ENCODE assay signal across 1 cellular context in the genomic region with DNA sequence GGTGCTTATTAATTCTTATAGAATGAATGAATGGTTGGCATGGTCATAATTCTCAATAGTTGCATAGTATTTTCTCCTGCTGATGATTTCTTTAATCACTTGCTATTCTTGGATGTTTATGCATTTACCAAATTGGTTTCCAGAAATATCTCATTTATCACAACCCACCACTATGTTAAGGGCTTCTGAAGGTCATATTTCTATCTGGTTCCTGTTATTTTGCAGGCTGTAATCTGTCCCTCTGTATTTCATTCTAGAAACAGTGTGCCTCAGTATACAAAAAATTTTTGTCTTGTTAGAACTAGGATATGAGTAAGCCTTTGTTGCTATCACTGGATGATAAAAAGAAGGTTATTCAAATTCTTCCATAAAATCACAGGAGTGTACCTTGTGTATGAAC.
TF ChIP-seq lines count a peak whose summit lies in the region.

No MANE protein-coding gene starts in this region.

TF ChIP-seq in HepG2, 621 proteins besides CTCF, POLR2A, EP300 and RAD21:
- TF ChIP-seq TBX2 (CRISPR knock-in tag; IDR thresholded peaks at IDR 0.05; ENCODE audit: borderline replicate concordance) (no peak), HNRNPUL1 (IDR thresholded peaks at IDR 0.05; ENCODE audit: low read depth, low read length) (no peak), U2AF1 (optimal IDR thresholded peaks at IDR 0.05; ENCODE audit: low read depth, low read length) (no peak), ZNF160 (CRISPR knock-in tag; IDR thresholded peaks at IDR 0.05) (no peak), ELF1 (CRISPR knock-in tag; IDR thresholded peaks at IDR 0.05) (no peak), ZNF350 (CRISPR knock-in tag; IDR thresholded peaks at IDR 0.05; ENCODE audit: borderline replicate concordance, low read depth) (no peak), ZNF777 (CRISPR knock-in tag; IDR thresholded peaks at IDR 0.05) (no peak), TBP (CRISPR knock-in tag; IDR thresholded peaks at IDR 0.05) (no peak), ZNF260 (CRISPR knock-in tag; IDR thresholded peaks at IDR 0.05; ENCODE audit: borderline replicate concordance, low read depth) (no peak), ZNF878 (CRISPR knock-in tag; IDR thresholded peaks at IDR 0.05) (no peak), ZNF468 (CRISPR knock-in tag; IDR thresholded peaks at IDR 0.05) (no peak), TOPORS (CRISPR knock-in tag; IDR thresholded peaks at IDR 0.05) (no peak), ATAD3A (CRISPR knock-in tag; IDR thresholded peaks at IDR 0.05) (no peak), CBFB (CRISPR knock-in tag; IDR thresholded peaks at IDR 0.05) (no peak), GTF2F1 (IDR thresholded peaks at IDR 0.05; ENCODE audit: low read length) (no peak), YEATS4 (CRISPR knock-in tag; IDR thresholded peaks at IDR 0.05; ENCODE audit: borderline replicate concordance) (no peak), ZNF563 (CRISPR knock-in tag; IDR thresholded peaks at IDR 0.05) (no peak), ZNF567 (CRISPR knock-in tag; IDR thresholded peaks at IDR 0.05; ENCODE audit: borderline replicate concordance) (no peak)
- TF ChIP-seq, protein P1, sequence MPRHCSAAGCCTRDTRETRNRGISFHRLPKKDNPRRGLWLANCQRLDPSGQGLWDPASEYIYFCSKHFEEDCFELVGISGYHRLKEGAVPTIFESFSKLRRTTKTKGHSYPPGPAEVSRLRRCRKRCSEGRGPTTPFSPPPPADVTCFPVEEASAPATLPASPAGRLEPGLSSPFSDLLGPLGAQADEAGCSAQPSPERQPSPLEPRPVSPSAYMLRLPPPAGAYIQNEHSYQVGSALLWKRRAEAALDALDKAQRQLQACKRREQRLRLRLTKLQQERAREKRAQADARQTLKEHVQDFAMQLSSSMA (CRISPR knock-in tag; IDR thresholded peaks at IDR 0.05) = no peak
- TF ChIP-seq, protein P2, sequence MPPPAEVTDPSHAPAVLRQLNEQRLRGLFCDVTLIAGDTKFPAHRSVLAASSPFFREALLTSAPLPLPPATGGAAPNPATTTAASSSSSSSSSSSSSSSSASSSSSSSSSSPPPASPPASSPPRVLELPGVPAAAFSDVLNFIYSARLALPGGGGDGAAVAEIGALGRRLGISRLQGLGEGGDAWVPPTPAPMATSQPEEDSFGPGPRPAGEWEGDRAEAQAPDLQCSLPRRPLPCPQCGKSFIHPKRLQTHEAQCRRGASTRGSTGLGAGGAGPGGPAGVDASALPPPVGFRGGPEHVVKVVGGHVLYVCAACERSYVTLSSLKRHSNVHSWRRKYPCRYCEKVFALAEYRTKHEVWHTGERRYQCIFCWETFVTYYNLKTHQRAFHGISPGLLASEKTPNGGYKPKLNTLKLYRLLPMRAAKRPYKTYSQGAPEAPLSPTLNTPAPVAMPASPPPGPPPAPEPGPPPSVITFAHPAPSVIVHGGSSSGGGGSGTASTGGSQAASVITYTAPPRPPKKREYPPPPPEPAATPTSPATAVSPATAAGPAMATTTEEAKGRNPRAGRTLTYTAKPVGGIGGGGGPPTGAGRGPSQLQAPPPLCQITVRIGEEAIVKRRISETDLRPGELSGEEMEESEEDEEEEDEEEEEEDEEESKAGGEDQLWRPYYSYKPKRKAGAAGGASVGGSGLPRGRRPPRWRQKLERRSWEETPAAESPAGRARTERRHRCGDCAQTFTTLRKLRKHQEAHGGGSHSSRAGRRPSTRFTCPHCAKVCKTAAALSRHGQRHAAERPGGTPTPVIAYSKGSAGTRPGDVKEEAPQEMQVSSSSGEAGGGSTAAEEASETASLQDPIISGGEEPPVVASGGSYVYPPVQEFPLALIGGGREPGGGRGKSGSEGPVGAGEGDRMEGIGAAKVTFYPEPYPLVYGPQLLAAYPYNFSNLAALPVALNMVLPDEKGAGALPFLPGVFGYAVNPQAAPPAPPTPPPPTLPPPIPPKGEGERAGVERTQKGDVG (CRISPR knock-in tag; IDR thresholded peaks at IDR 0.05; ENCODE audit: borderline replicate concordance) = no peak
